Comparison of ENCODE assay signal across 8 cellular contexts in genomic region chr16:16202400-16203143, GRCh38. TPM values are rescaled to one million over a fixed set of nuclear protein-coding genes. Genes with fewer than 3 reads are reported as not detected.
DNase-seq lines count a peak whose midpoint lies in the region; TF ChIP-seq lines count a peak whose summit lies in the region.
"Not testable (repeated sequence)": the region's sequence is repeated elsewhere in the genome, so short reads cannot be mapped to it uniquely, and the experiment has no call there.

No MANE protein-coding gene starts in this region.

- H3K27ac ChIP-seq in fibroblast of lung (ENCODE audit: insufficient read depth, low read length); mesenchymal stem cell (ENCODE audit: low read length, poor library complexity, severe bottlenecking): not testable (repeated sequence)

- not testable (repeated sequence) for H2BK15ac ChIP-seq in mesenchymal stem cell (ENCODE audit: low read depth, poor library complexity, severe bottlenecking)

- H4K8ac ChIP-seq in mesenchymal stem cell (ENCODE audit: low read length) = not testable (repeated sequence)

- H3K79me1 ChIP-seq in mesenchymal stem cell (replicated peaks; ENCODE audit: low read length, poor library complexity, severe bottlenecking) = not testable (repeated sequence)

- DNase-seq in Caco-2 (peak; percentile 61 to 67), HFFc6 (peak; percentile 65), NCI-H2171 treated with DMSO at 0.1 percent for 48 hours (lab: John Stamatoyannopoulos, UW) (peak; percentile 39), SK-N-DZ (ENCODE audit: low spot score) (peak; percentile 60), fibroblast of lung (ENCODE audit: low read depth in 2 of 2) (peak; percentile 60 to 75), mesenchymal stem cell (peak; percentile 75)
- peak; percentile 2 for DNase-seq in activated T-helper 1 cell treated with anti-CD3 and anti-CD28 coated beads, Interleukin-12 subunit alpha, Interleukin-12 subunit beta, Interleukin-2, Interleukin-4 antibody, amounts not matched to agents 30 ng/mL and 10 ng/mL and 1 ng/mL, durations not matched to agents 14 hours and 24 hours and 36 hours (ENCODE audit: low spot score)
- peak; percentile 18 to 20 for DNase-seq in stimulated activated CD8-positive, alpha-beta memory T cell treated with anti-CD3 and anti-CD28 coated beads, Interleukin-15, amount 100 ng/mL, for 48 hours (ENCODE audit: low read depth in 2 of 2)

- TF ChIP-seq CTCF in Caco-2 (IDR thresholded peaks at IDR 0.05; ENCODE audit: insufficient read depth in 1 of 2, low read depth in 1 of 2, low read length in 1 of 2, severe bottlenecking in 1 of 2, unreplicated experiment in 1 of 2) (peak; percentile 14 to 22), HFFc6 (IDR thresholded peaks at IDR 0.05) (peak; percentile 68), fibroblast of lung (conservative IDR thresholded peaks at IDR 0.05 in 1 of 2, IDR thresholded peaks at IDR 0.05 in 1 of 2; ENCODE audit: low read depth in 1 of 2, low read length in 2 of 2) (peak; percentile 21 to 31)

- H3K4me1 ChIP-seq in Caco-2; fibroblast of lung (ENCODE audit: control insufficient read depth, extremely low read depth, insufficient read depth, low read length); mesenchymal stem cell (ENCODE audit: control insufficient read depth, insufficient read depth, low read depth, low read length): not testable (repeated sequence)

- H3K4me1 Mint-ChIP-seq in Caco-2 (ENCODE audit: low read depth, unreplicated experiment); HFFc6 (ENCODE audit: low read depth); activated T-helper 1 cell treated with anti-CD3 and anti-CD28 coated beads, Interleukin-12 subunit alpha, Interleukin-12 subunit beta, Interleukin-2, Interleukin-4 antibody, amounts not matched to agents 30 ng/mL and 10 ng/mL and 1 ng/mL, durations not matched to agents 14 hours and 24 hours and 36 hours (ENCODE audit: low read depth): not testable (repeated sequence)

- not testable (repeated sequence) for H3K9ac ChIP-seq in fibroblast of lung (ENCODE audit: insufficient read depth, low read length); mesenchymal stem cell (ENCODE audit: low read length)

- not testable (repeated sequence) for H3K27ac Mint-ChIP-seq in Caco-2 (ENCODE audit: unreplicated experiment); HFFc6; activated T-helper 1 cell treated with anti-CD3 and anti-CD28 coated beads, Interleukin-12 subunit alpha, Interleukin-12 subunit beta, Interleukin-2, Interleukin-4 antibody, amounts not matched to agents 30 ng/mL and 10 ng/mL and 1 ng/mL, durations not matched to agents 14 hours and 24 hours and 36 hours

- CTCF ChIA-PET in Caco-2 (lab: Charles Lee) = not testable (repeated sequence)

- H3K27me3 ChIP-seq in Caco-2 (replicated peaks; ENCODE audit: control insufficient read depth, insufficient read depth, low read length); fibroblast of lung (ENCODE audit: control insufficient read depth, insufficient read depth, low read length); mesenchymal stem cell (ENCODE audit: control insufficient read depth in 1 of 2, insufficient read depth in 1 of 2, low read length in 2 of 2): not testable (repeated sequence)

- not testable (repeated sequence) for H3K9me3 Mint-ChIP-seq in Caco-2 (ENCODE audit: unreplicated experiment); HFFc6; activated T-helper 1 cell treated with anti-CD3 and anti-CD28 coated beads, Interleukin-12 subunit alpha, Interleukin-12 subunit beta, Interleukin-2, Interleukin-4 antibody, amounts not matched to agents 30 ng/mL and 10 ng/mL and 1 ng/mL, durations not matched to agents 14 hours and 24 hours and 36 hours

- WGBS in mesenchymal stem cell = 0% methylated on average over 1 of the region's 4 CpGs

- H3K4me3 Mint-ChIP-seq in Caco-2 (ENCODE audit: unreplicated experiment); HFFc6; activated T-helper 1 cell treated with anti-CD3 and anti-CD28 coated beads, Interleukin-12 subunit alpha, Interleukin-12 subunit beta, Interleukin-2, Interleukin-4 antibody, amounts not matched to agents 30 ng/mL and 10 ng/mL and 1 ng/mL, durations not matched to agents 14 hours and 24 hours and 36 hours: not testable (repeated sequence)

- H3K27me3 Mint-ChIP-seq in Caco-2 (ENCODE audit: insufficient read depth, unreplicated experiment); HFFc6 (ENCODE audit: insufficient read depth); activated T-helper 1 cell treated with anti-CD3 and anti-CD28 coated beads, Interleukin-12 subunit alpha, Interleukin-12 subunit beta, Interleukin-2, Interleukin-4 antibody, amounts not matched to agents 30 ng/mL and 10 ng/mL and 1 ng/mL, durations not matched to agents 14 hours and 24 hours and 36 hours (ENCODE audit: insufficient read depth): not testable (repeated sequence)

- H3K18ac ChIP-seq in mesenchymal stem cell (ENCODE audit: low read depth in 1 of 2, low read length in 2 of 2) = not testable (repeated sequence)

- H3K4me3 ChIP-seq in Caco-2 (ENCODE audit: low read depth, low read length); fibroblast of lung (replicated peaks in 1 of 4; ENCODE audit: control extremely low read depth in 1 of 4, insufficient read depth in 1 of 4, low read depth in 3 of 4, low read length in 4 of 4); mesenchymal stem cell (ENCODE audit: insufficient read depth in 1 of 2, low read depth in 1 of 2, low read length in 2 of 2): not testable (repeated sequence)

- H2AK5ac ChIP-seq in mesenchymal stem cell (ENCODE audit: low read length, severe bottlenecking) = not testable (repeated sequence)

- H3K4me2 ChIP-seq in fibroblast of lung (ENCODE audit: extremely low read depth, insufficient read depth, low read length); mesenchymal stem cell (ENCODE audit: low read length, poor library complexity, severe bottlenecking): not testable (repeated sequence)

- not testable (repeated sequence) for H3K9me3 ChIP-seq in Caco-2; fibroblast of lung (ENCODE audit: control insufficient read depth, insufficient read depth, low read depth, low read length); mesenchymal stem cell (ENCODE audit: control insufficient read depth, low read length)

- H3K23ac ChIP-seq in mesenchymal stem cell (ENCODE audit: low read length in 2 of 2) = not testable (repeated sequence)

- H3K36me3 ChIP-seq in Caco-2 (ENCODE audit: control insufficient read depth, insufficient read depth, low read length); fibroblast of lung (ENCODE audit: control insufficient read depth, insufficient read depth, low read length); mesenchymal stem cell (ENCODE audit: control insufficient read depth in 1 of 2, insufficient read depth in 2 of 2, low read depth in 1 of 2, low read length in 2 of 2): not testable (repeated sequence)

- H4K20me1 ChIP-seq in fibroblast of lung (ENCODE audit: control insufficient read depth, extremely low read depth, insufficient read depth, low read length) = not testable (repeated sequence)

- intact Hi-C loops in Caco-2 (cut with micrococcal nuclease; ENCODE audit: unreplicated experiment); activated T-helper 1 cell treated with anti-CD3 and anti-CD28 coated beads, Interleukin-12 subunit alpha, Interleukin-12 subunit beta, Interleukin-2, Interleukin-4 antibody, amounts not matched to agents 30 ng/mL and 10 ng/mL and 1 ng/mL, durations not matched to agents 14 hours and 24 hours and 36 hours (cut with micrococcal nuclease): not testable (repeated sequence)

- POLR2A ChIA-PET in Caco-2 (lab: Charles Lee) = not testable (repeated sequence)

- not testable (repeated sequence) for H4K91ac ChIP-seq in mesenchymal stem cell (ENCODE audit: low read length)

- not testable (repeated sequence) for H2AFZ ChIP-seq in fibroblast of lung (ENCODE audit: low read length); mesenchymal stem cell (ENCODE audit: low read depth, low read length)

- not testable (repeated sequence) for H3K79me2 ChIP-seq in fibroblast of lung (ENCODE audit: control insufficient read depth, insufficient read depth, low read length)

- not testable (repeated sequence) for H2BK120ac ChIP-seq in mesenchymal stem cell (ENCODE audit: low read depth, low read length)

- peaks cover 18% of the 10 kb centered on the region for H3K36me3 Mint-ChIP-seq in Caco-2 (ENCODE audit: insufficient read depth, unreplicated experiment)
- H3K36me3 Mint-ChIP-seq in HFFc6 (ENCODE audit: low read depth); activated T-helper 1 cell treated with anti-CD3 and anti-CD28 coated beads, Interleukin-12 subunit alpha, Interleukin-12 subunit beta, Interleukin-2, Interleukin-4 antibody, amounts not matched to agents 30 ng/mL and 10 ng/mL and 1 ng/mL, durations not matched to agents 14 hours and 24 hours and 36 hours (ENCODE audit: low read depth): not testable (repeated sequence)

- H2BK12ac ChIP-seq in mesenchymal stem cell (ENCODE audit: low read length in 2 of 2) = not testable (repeated sequence)

- not testable (repeated sequence) for H3K4ac ChIP-seq in mesenchymal stem cell (ENCODE audit: low read depth in 1 of 2, low read length in 2 of 2)

- not testable (repeated sequence) for H2BK5ac ChIP-seq in mesenchymal stem cell (ENCODE audit: low read depth, low read length, poor library complexity, severe bottlenecking)

- not testable (repeated sequence) for H3K14ac ChIP-seq in mesenchymal stem cell (ENCODE audit: low read length in 2 of 2)

- BruUV-seq in Caco-2 (replicated peaks; lab: Mats Ljungman, UMichigan) = TSS peak; percentile 22

RNA-seq across cellular contexts. Expression of gene ABCC6, which starts 20.7 kb away (rescaled TPM):
- total RNA-seq in Caco-2 (2022) (43.5 and 44.6 TPM in 2 replicates), fibroblast of lung (2.1 and 6.3 TPM in 2 replicates)
- total RNA-seq in HFFc6 (2021; fragmentation: NEBNext Ultra II Directional; extraction: Animal tissue kit (Norgen Biotek cat#: 25700)) = under 1 TPM in 1 of 6 experiments, not detected in 5; 0.18 TPM
- polyA plus RNA-seq in SK-N-DZ (2014; cell fraction: cytosol; rRNA removed) = 0.74 and 2.2 TPM in 2 replicates
- polyA plus RNA-seq in SK-N-DZ (2014; cell fraction: nucleus; rRNA removed) = 1.2 and 1.4 TPM in 2 replicates
- total RNA-seq in activated T-helper 1 cell treated with anti-CD3 and anti-CD28 coated beads, Interleukin-12 subunit alpha, Interleukin-12 subunit beta, Interleukin-2, Interleukin-4 antibody, amounts not matched to agents 30 ng/mL and 10 ng/mL and 1 ng/mL, durations not matched to agents 14 hours and 24 hours and 36 hours = not detected in 2 replicates
- 0.87 and 1.2 TPM in 2 replicates for polyA plus RNA-seq in fibroblast of lung
- polyA plus RNA-seq in fibroblast of lung (2012) = 1.3 and 1.6 TPM in 2 replicates
- polyA minus RNA-seq in fibroblast of lung (ENCODE audit: low replicate concordance) = 0.24 and 0.30 TPM in 2 replicates
- polyA plus RNA-seq in mesenchymal stem cell (2013, experiment 1 of 2) = 4.8 TPM
- polyA plus RNA-seq in mesenchymal stem cell (2013, experiment 2 of 2) = 4.8 TPM

RNA-seq across cellular contexts. Expression of gene NOMO3, which starts 29.8 kb away (rescaled TPM):
- total RNA-seq in Caco-2 (2022) = 51.2 and 53.3 TPM in 2 replicates
- 10 to 100 TPM; 25.9 to 34.9 (median 30.9) TPM for total RNA-seq in HFFc6 (2021; fragmentation: NEBNext Ultra II Directional; extraction: Animal tissue kit (Norgen Biotek cat#: 25700))
- 21.0 and 33.2 TPM in 2 replicates for polyA plus RNA-seq in SK-N-DZ (2014; cell fraction: cytosol; rRNA removed)
- 46.4 and 68.8 TPM in 2 replicates for polyA plus RNA-seq in SK-N-DZ (2014; cell fraction: nucleus; rRNA removed)
- total RNA-seq in activated T-helper 1 cell treated with anti-CD3 and anti-CD28 coated beads, Interleukin-12 subunit alpha, Interleukin-12 subunit beta, Interleukin-2, Interleukin-4 antibody, amounts not matched to agents 30 ng/mL and 10 ng/mL and 1 ng/mL, durations not matched to agents 14 hours and 24 hours and 36 hours = 53.5 and 60.7 TPM in 2 replicates
- 30.8 and 63.3 TPM in 2 replicates for total RNA-seq in fibroblast of lung
- 41.4 and 96.5 TPM in 2 replicates for polyA plus RNA-seq in fibroblast of lung
- 9.4 and 24.1 TPM in 2 replicates for polyA plus RNA-seq in fibroblast of lung (2012)
- polyA minus RNA-seq in fibroblast of lung (ENCODE audit: low replicate concordance) = 85.4 and 244 TPM in 2 replicates
- 63.2 TPM for polyA plus RNA-seq in mesenchymal stem cell (2013, experiment 1 of 2)
- 64.8 TPM for polyA plus RNA-seq in mesenchymal stem cell (2013, experiment 2 of 2)

Comparison
In these comparisons a context has a peak if more than half of its experiments do, and no peak if none do; other contexts are left out.
1. DNase-seq: peak in every context shown above with its lines; median percentile 75 in mesenchymal stem cell; 68 in fibroblast of lung; 65 in HFFc6; 64 in Caco-2; 60 in SK-N-DZ; 39 in NCI-H2171 treated with DMSO at 0.1 percent for 48 hours; 19 in stimulated activated CD8-positive, alpha-beta memory T cell treated with anti-CD3 and anti-CD28 coated beads, Interleukin-15, amount 100 ng/mL, for 48 hours; 2 in activated T-helper 1 cell treated with anti-CD3 and anti-CD28 coated beads, Interleukin-12 subunit alpha, Interleukin-12 subunit beta, Interleukin-2, Interleukin-4 antibody, amounts not matched to agents 30 ng/mL and 10 ng/mL and 1 ng/mL, durations not matched to agents 14 hours and 24 hours and 36 hours.
2. CTCF ChIP-seq: peak in every context shown above with its lines; median percentile 68 in HFFc6; 26 in fibroblast of lung; 18 in Caco-2.